In genomic region chr2:109212836-109213563, GRCh38 we compare ENCODE assay signal across 15 cellular contexts.
DNase-seq lines count a peak whose midpoint lies in the region; ATAC-seq and TF ChIP-seq lines count a peak whose summit lies in the region.
"Had no signal": no experiment of that assay in that cellular context is flagged by ENCODE, and none has a peak within 500 bp of the region (broad histone marks: within the 10 kb centered on the region; RNA-seq: fewer than 3 reads in every experiment).

No MANE protein-coding gene starts in this region.

- no peaks in the 10 kb centered on the region for H3K27me3 Mint-ChIP-seq in MCF 10A (ENCODE audit: insufficient read depth, unreplicated experiment)
- peaks cover 56% of the 10 kb centered on the region for H3K27me3 Mint-ChIP-seq in activated CD8-positive, alpha-beta T cell treated with anti-CD3 and anti-CD28 coated beads for 36 hours

- H3K18ac ChIP-seq in mesenchymal stem cell (ENCODE audit: low read depth in 1 of 2, low read length in 2 of 2), result peak overlapping the region; percentile 60 to 89

- no peaks in the 10 kb centered on the region for H3K79me2 ChIP-seq in mammary epithelial cell (ENCODE audit: insufficient read depth, low read length)

- no peak overlapping the region for H3K27ac ChIP-seq in mammary epithelial cell (ENCODE audit: insufficient read depth, low read depth, low read length)
- H3K27ac ChIP-seq in mesenchymal stem cell (ENCODE audit: low read length, poor library complexity, severe bottlenecking), result no peak overlapping the region
- no peak overlapping the region for H3K27ac ChIP-seq in upper lobe of right lung
- no peak overlapping the region for H3K27ac ChIP-seq in stomach
- H3K27ac ChIP-seq: gastroesophageal sphincter had no signal

- dilution Hi-C loops in mammary epithelial cell (cut with HindIII; ENCODE audit: low sequenced_read_pairs), result no loop called here

- H3K9me3 ChIP-seq in mammary epithelial cell (replicated peaks; ENCODE audit: insufficient read depth, low read length) (no peaks in the 10 kb centered on the region), mesenchymal stem cell (ENCODE audit: control insufficient read depth, low read length) (peaks cover 3% of the 10 kb centered on the region), upper lobe of right lung (no peaks in the 10 kb centered on the region), stomach (peaks cover 0 to 6% (median 0%) of the 10 kb centered on the region in 4 donors)

- H3K9me3 Mint-ChIP-seq in MCF 10A (ENCODE audit: unreplicated experiment), result no peaks in the 10 kb centered on the region
- no peaks in the 10 kb centered on the region for H3K9me3 Mint-ChIP-seq in activated CD8-positive, alpha-beta T cell treated with anti-CD3 and anti-CD28 coated beads for 36 hours
- H3K9me3 Mint-ChIP-seq: activated naive CD4-positive, alpha-beta T cell treated with anti-CD3 and anti-CD28 coated beads for 36 hours; memory B cell had no signal

- H2BK12ac ChIP-seq in mesenchymal stem cell (ENCODE audit: low read length in 2 of 2), result peak overlapping the region; percentile 29 to 80

- in situ Hi-C loops in mammary epithelial cell (cut with MboI; ENCODE audit: low sequenced_read_pairs in 2 of 2), result no loop called here

- H3K4me2 ChIP-seq in mammary epithelial cell (ENCODE audit: insufficient read depth, low read depth, low read length) (no peak overlapping the region), mesenchymal stem cell (ENCODE audit: low read length, poor library complexity, severe bottlenecking) (no peak overlapping the region)

- CTCF ChIA-PET in MCF 10A (lab: Yijun Ruan, JAX) (interaction anchor here (0.6 to 1.6 kb wide), 3 partner anchors 26 to 257 kb away, joined by 3 to 4 read pairs (median 3); no protein-coding TSS in a partner anchor), mammary epithelial cell (lab: Charles Lee; ENCODE audit: low non-redundant PET) (no interaction called here)
- CTCF ChIA-PET in activated CD8-positive, alpha-beta T cell treated with anti-CD3 and anti-CD28 coated beads for 36 hours (lab: Charles Lee), result no interaction called here

- H2BK120ac ChIP-seq in mesenchymal stem cell (ENCODE audit: low read depth, low read length), result peak overlapping the region; percentile 12

- POLR2A ChIA-PET in MCF 10A (lab: Yijun Ruan, JAX), result interaction anchor here (0.6 to 1.2 kb wide), 5 partner anchors 26 to 494 kb away, joined by 3 to 5 read pairs (median 4); partner anchors contain the start of gene RANBP2
- POLR2A ChIA-PET in activated CD8-positive, alpha-beta T cell treated with anti-CD3 and anti-CD28 coated beads for 36 hours (lab: Charles Lee), result interaction anchor here (1.5 kb wide), 1 partner anchor 11 kb away, joined by 4 read pairs; no protein-coding TSS in a partner anchor

- WGBS in mammary epithelial cell (ENCODE audit: low coverage, missing lambda C conversion rate), result 96% methylated on average over 10 of the region's 10 CpGs
- WGBS in mesenchymal stem cell, result 96% methylated on average over 10 of the region's 10 CpGs
- 92 to 95% (median 94%) methylated on average over 10 of the region's 10 CpGs for WGBS in stomach, 5 donors

- H3K36me3 Mint-ChIP-seq in MCF 10A (ENCODE audit: insufficient read depth, unreplicated experiment), result peaks cover 6% of the 10 kb centered on the region
- H3K36me3 Mint-ChIP-seq in activated CD8-positive, alpha-beta T cell treated with anti-CD3 and anti-CD28 coated beads for 36 hours (ENCODE audit: low read depth), result peaks cover 3% of the 10 kb centered on the region
- H3K36me3 Mint-ChIP-seq: memory B cell had no signal

- no peak for TF ChIP-seq EP300 in stomach (IDR thresholded peaks at IDR 0.05)

- H3K4me1 Mint-ChIP-seq in MCF 10A (ENCODE audit: insufficient read depth, unreplicated experiment), result peaks cover 83% of the 10 kb centered on the region
- H3K4me1 Mint-ChIP-seq in activated CD8-positive, alpha-beta T cell treated with anti-CD3 and anti-CD28 coated beads for 36 hours (ENCODE audit: low read depth), result peaks cover 66% of the 10 kb centered on the region

- no peaks in the 10 kb centered on the region for H4K20me1 ChIP-seq in mammary epithelial cell (ENCODE audit: insufficient read depth, low read length)

- H3K4ac ChIP-seq in mesenchymal stem cell (ENCODE audit: low read depth in 1 of 2, low read length in 2 of 2), result no peak overlapping the region

- peak overlapping the region; percentile 90 for H4K91ac ChIP-seq in mesenchymal stem cell (ENCODE audit: low read length)

- H3K4me1 ChIP-seq in mammary epithelial cell (ENCODE audit: insufficient read depth, low read length) (peaks cover 49% of the 10 kb centered on the region), mesenchymal stem cell (ENCODE audit: control insufficient read depth, insufficient read depth, low read depth, low read length) (peaks cover 33% of the 10 kb centered on the region), upper lobe of right lung (peaks cover 31% of the 10 kb centered on the region), stomach (peaks cover 22 to 62% (median 30%) of the 10 kb centered on the region in 4 donors)

- H3K4me3 ChIP-seq in mammary epithelial cell (replicated peaks in 1 of 3; ENCODE audit: insufficient read depth in 1 of 3, low read depth in 2 of 3, low read length in 3 of 3), result no peak overlapping the region
- no peak overlapping the region for H3K4me3 ChIP-seq in mesenchymal stem cell (ENCODE audit: insufficient read depth in 1 of 2, low read depth in 1 of 2, low read length in 2 of 2)
- no peak overlapping the region for H3K4me3 ChIP-seq in upper lobe of right lung
- H3K4me3 ChIP-seq in stomach, result no peak overlapping the region
- H3K4me3 ChIP-seq: gastroesophageal sphincter had no signal

- no peak overlapping the region for H2BK5ac ChIP-seq in mesenchymal stem cell (ENCODE audit: low read depth, low read length, poor library complexity, severe bottlenecking)

- no peak overlapping the region for H2AFZ ChIP-seq in mammary epithelial cell (ENCODE audit: low read depth, low read length)
- H2AFZ ChIP-seq in mesenchymal stem cell (ENCODE audit: low read depth, low read length), result no peak overlapping the region

- no TSS peak for BruUV-seq in MCF 10A (replicated peaks; lab: Mats Ljungman, UMichigan)
- no TSS peak for BruUV-seq in mammary epithelial cell (replicated peaks; lab: Mats Ljungman, UMichigan)

- H2AK5ac ChIP-seq in mesenchymal stem cell (ENCODE audit: low read length, severe bottlenecking), result no peak overlapping the region

- TF ChIP-seq CTCF in MCF 10A (IDR thresholded peaks at IDR 0.05; ENCODE audit: unreplicated experiment) (no peak), mammary epithelial cell (conservative IDR thresholded peaks at IDR 0.05 in 1 of 2, IDR thresholded peaks at IDR 0.05 in 1 of 2; ENCODE audit: extremely low read depth in 1 of 2, insufficient read depth in 1 of 2, low read depth in 1 of 2, low read length in 2 of 2) (no peak), upper lobe of right lung (IDR thresholded peaks at IDR 0.05) (no peak), stomach (IDR thresholded peaks at IDR 0.05) (no peak)
- no peak for TF ChIP-seq CTCF in activated CD8-positive, alpha-beta T cell treated with anti-CD3 and anti-CD28 coated beads for 36 hours (IDR thresholded peaks at IDR 0.05)

- H3K9ac ChIP-seq in mammary epithelial cell (ENCODE audit: insufficient read depth, low read length), result no peak overlapping the region
- no peak overlapping the region for H3K9ac ChIP-seq in mesenchymal stem cell (ENCODE audit: low read length)

- ATAC-seq in activated CD8-positive, alpha-beta T cell treated with anti-CD3 and anti-CD28 coated beads for 36 hours, result no peak
- ATAC-seq in upper lobe of right lung (no peak), GM18909 (IDR thresholded peaks at IDR 0.05; ENCODE audit: poor library complexity, unreplicated experiment) (no peak)
- ATAC-seq: gastroesophageal sphincter had no signal

- TF ChIP-seq POLR2A in stomach (IDR thresholded peaks at IDR 0.05), result no peak

- peak; percentile 45 for DNase-seq in MCF 10A (ENCODE audit: unreplicated experiment)
- DNase-seq in mammary epithelial cell, result no peak
- DNase-seq in activated CD8-positive, alpha-beta T cell treated with anti-CD3 and anti-CD28 coated beads for 36 hours, result no peak
- DNase-seq in mesenchymal stem cell, result no peak
- DNase-seq in upper lobe of right lung, result peak; percentile 44
- DNase-seq in AG08396 (ENCODE audit: low spot score), result no peak
- DNase-seq in stomach, result no peak
- DNase-seq: DND-41, H7, NCI-H1417 treated with DMSO at 0.1 percent for 48 hours, NCI-H446 had no signal

- peak overlapping the region; percentile 44 for H2BK15ac ChIP-seq in mesenchymal stem cell (ENCODE audit: low read depth, poor library complexity, severe bottlenecking)

- H3K27ac Mint-ChIP-seq in MCF 10A (ENCODE audit: low read depth, unreplicated experiment), result peak overlapping the region; percentile 90
- H3K27ac Mint-ChIP-seq in activated CD8-positive, alpha-beta T cell treated with anti-CD3 and anti-CD28 coated beads for 36 hours, result peak overlapping the region; percentile 84

- no peak overlapping the region for H3K23ac ChIP-seq in mesenchymal stem cell (ENCODE audit: low read length in 2 of 2)

- peaks cover 50% of the 10 kb centered on the region for H3K79me1 ChIP-seq in mesenchymal stem cell (replicated peaks; ENCODE audit: low read length, poor library complexity, severe bottlenecking)

- H4K8ac ChIP-seq in mesenchymal stem cell (ENCODE audit: low read length), result no peak overlapping the region

- peak overlapping the region; percentile 48 for H3K4me3 Mint-ChIP-seq in MCF 10A (ENCODE audit: unreplicated experiment)
- H3K4me3 Mint-ChIP-seq in activated CD8-positive, alpha-beta T cell treated with anti-CD3 and anti-CD28 coated beads for 36 hours, result peak overlapping the region; percentile 56

- H3K36me3 ChIP-seq in mammary epithelial cell (ENCODE audit: insufficient read depth, low read length) (no peaks in the 10 kb centered on the region), mesenchymal stem cell (ENCODE audit: control insufficient read depth in 1 of 2, insufficient read depth in 2 of 2, low read depth in 1 of 2, low read length in 2 of 2) (peaks cover 0 to 3% of the 10 kb centered on the region in 2 experiments), upper lobe of right lung (no peaks in the 10 kb centered on the region), stomach (no peaks in the 10 kb centered on the region)
- H3K36me3 ChIP-seq: gastroesophageal sphincter had no signal

- H3K27me3 ChIP-seq in mammary epithelial cell (ENCODE audit: insufficient read depth, low read length), result peaks cover 12% of the 10 kb centered on the region
- H3K27me3 ChIP-seq in mesenchymal stem cell (ENCODE audit: control insufficient read depth in 1 of 2, insufficient read depth in 1 of 2, low read length in 2 of 2), result peaks cover 3 to 23% of the 10 kb centered on the region in 2 experiments
- H3K27me3 ChIP-seq in upper lobe of right lung, result no peaks in the 10 kb centered on the region
- peaks cover 0 to 6% (median 0%) of the 10 kb centered on the region in 3 donors for H3K27me3 ChIP-seq in stomach
- H3K27me3 ChIP-seq: gastroesophageal sphincter had no signal

- peak overlapping the region in 1 of 2 experiments; percentile 59 for H3K14ac ChIP-seq in mesenchymal stem cell (ENCODE audit: low read length in 2 of 2)

- intact Hi-C loops in MCF 10A (cut with micrococcal nuclease) (loop anchor here (5.0 kb wide), 2 partner anchors 41 to 119 kb away; no protein-coding TSS in a partner anchor), mammary epithelial cell (cut with micrococcal nuclease) (no loop called here), upper lobe of right lung (cut with DNase I) (no loop called here), stomach (cut with DNase I; ENCODE audit: low total_unique reads) (no loop called here)
- intact Hi-C loops in activated CD8-positive, alpha-beta T cell treated with anti-CD3 and anti-CD28 coated beads for 36 hours (cut with micrococcal nuclease), result loop anchor here (10.0 kb wide), 1 partner anchor 122 kb away; no protein-coding TSS in a partner anchor

Comparison
In these comparisons a context has a peak if more than half of its experiments do, and no peak if none do; other contexts are left out.
1. DNase-seq: peak in MCF 10A (single experiment) and upper lobe of right lung (single experiment); none in mammary epithelial cell (single experiment), activated CD8-positive, alpha-beta T cell treated with anti-CD3 and anti-CD28 coated beads for 36 hours (single experiment), mesenchymal stem cell (single experiment), AG08396 (single experiment) and stomach (single experiment).
2. intact Hi-C loops: an anchor here in MCF 10A (5.0 kb wide) and activated CD8-positive, alpha-beta T cell treated with anti-CD3 and anti-CD28 coated beads for 36 hours (10.0 kb wide); none called in mammary epithelial cell, upper lobe of right lung and stomach.